ENCODE assay signal across 2 cellular contexts in genomic region chr3:153400641-153401040, GRCh38.
TF ChIP-seq lines count a peak whose summit lies in the region.

No MANE protein-coding gene starts in this region.

TF ChIP-seq in H1, 55 proteins besides CTCF, POLR2A, EP300 and RAD21:
- TF ChIP-seq SUZ12 (IDR thresholded peaks at IDR 0.05; ENCODE audit: low read length): no peak
- TF ChIP-seq CBX8 (IDR thresholded peaks at IDR 0.05; ENCODE audit: borderline replicate concordance, low read depth, low read length): no peak
- no peak for TF ChIP-seq PHF8 (conservative IDR thresholded peaks at IDR 0.05; ENCODE audit: low read depth, low read length)
- TF ChIP-seq FOSL1 (IDR thresholded peaks at IDR 0.05; ENCODE audit: insufficient read depth, low read depth, low read length): no peak

TF ChIP-seq in WTC11, 78 proteins besides CTCF, POLR2A, EP300 and RAD21:
- TF ChIP-seq ZNF121 (CRISPR knock-in tag; IDR thresholded peaks at IDR 0.05): no peak
- no peak for TF ChIP-seq ZBTB43 (CRISPR knock-in tag; IDR thresholded peaks at IDR 0.05)
- no peak for TF ChIP-seq CREM (CRISPR knock-in tag; IDR thresholded peaks at IDR 0.05)
- no peak for TF ChIP-seq ZNF512 (CRISPR knock-in tag; IDR thresholded peaks at IDR 0.05; ENCODE audit: borderline replicate concordance)
- no peak for TF ChIP-seq ZNF423 (CRISPR knock-in tag; IDR thresholded peaks at IDR 0.05)
- TF ChIP-seq ETV6 (CRISPR knock-in tag; IDR thresholded peaks at IDR 0.05): no peak
- TF ChIP-seq ZNF416 (CRISPR knock-in tag; IDR thresholded peaks at IDR 0.05): no peak
- TF ChIP-seq JAZF1 (CRISPR knock-in tag; IDR thresholded peaks at IDR 0.05): no peak
- TF ChIP-seq ZNF532 (CRISPR knock-in tag; IDR thresholded peaks at IDR 0.05; ENCODE audit: borderline replicate concordance): no peak
- TF ChIP-seq E2F4 (CRISPR knock-in tag; IDR thresholded peaks at IDR 0.05; ENCODE audit: borderline replicate concordance, low read depth): no peak
- no peak for TF ChIP-seq ZNF219 (CRISPR knock-in tag; IDR thresholded peaks at IDR 0.05; ENCODE audit: borderline replicate concordance)
